ENCODE assay signal across 18 cellular contexts in the genomic region with DNA sequence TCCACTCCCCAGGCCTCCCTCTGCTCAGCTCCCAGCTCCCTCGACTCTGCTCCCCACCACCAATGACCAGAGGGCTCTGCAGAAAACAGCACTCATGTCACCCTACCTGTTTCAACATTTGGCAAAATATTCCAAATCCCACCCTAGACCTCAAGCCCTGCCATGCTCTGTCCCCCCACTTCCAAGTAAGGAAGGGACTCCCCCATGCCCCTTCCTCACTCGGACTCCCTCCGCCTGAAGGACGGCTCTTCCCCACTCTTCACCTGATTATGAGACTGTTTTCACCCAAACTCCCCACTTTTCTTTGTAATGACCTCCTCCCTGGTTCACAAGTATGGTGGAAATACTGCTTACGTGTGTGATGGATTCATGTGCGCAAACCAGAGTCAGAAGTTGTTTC.
DNase-seq lines count a peak whose midpoint lies in the region; ATAC-seq, FAIRE-seq and TF ChIP-seq lines count a peak whose summit lies in the region.
"Had no signal": no experiment of that assay in that cellular context is flagged by ENCODE, and none has a peak within 500 bp of the region (broad histone marks: within the 10 kb centered on the region; RNA-seq: fewer than 3 reads in every experiment).

No MANE protein-coding gene starts in this region.

- H3K4me1 Mint-ChIP-seq in immature natural killer cell, result no peaks in the 10 kb centered on the region
- H3K4me1 Mint-ChIP-seq: CD4-positive, alpha-beta memory T cell had no signal

- H3K4me3 ChIP-seq in bronchial epithelial cell (ENCODE audit: low read depth, low read length), result no peak overlapping the region
- H3K4me3 ChIP-seq: BLaER1, GM12878 had no signal

- DNase-seq in bronchial epithelial cell (ENCODE audit: low read depth), result no peak
- peak; percentile 24 for DNase-seq in islet precursor cell
- DNase-seq in sciatic nerve (ENCODE audit: low spot score), result peak; percentile 17
- DNase-seq in ureter (ENCODE audit: low spot score), result peak; percentile 29
- DNase-seq in NCI-H2081 (lab: John Stamatoyannopoulos, UW), result no peak
- DNase-seq in NCI-H1105 treated with DMSO at 0.1 percent for 48 hours (lab: John Stamatoyannopoulos, UW), result no peak
- no peak for DNase-seq in immature natural killer cell
- DNase-seq: Calu3; CD4-positive, alpha-beta memory T cell; DMS53; DND-41; EL; H9 had no signal

- H3K36me3 Mint-ChIP-seq in immature natural killer cell, result no peaks in the 10 kb centered on the region
- H3K36me3 Mint-ChIP-seq: CD14-positive monocyte; CD4-positive, alpha-beta memory T cell had no signal

- peak; percentile 60 for FAIRE-seq in bronchial epithelial cell (lab: Jason Lieb, UNC)
- FAIRE-seq: GM12878, H1 had no signal

- H3K36me3 ChIP-seq in bronchial epithelial cell (ENCODE audit: control insufficient read depth, insufficient read depth, low read length), result no peaks in the 10 kb centered on the region
- H3K36me3 ChIP-seq: BLaER1 had no signal

- ATAC-seq in sciatic nerve, result no peak
- ATAC-seq in GM19397 (IDR thresholded peaks at IDR 0.05; ENCODE audit: unreplicated experiment), result no peak
- ATAC-seq: GM12878 had no signal

- H3K27me3 ChIP-seq in bronchial epithelial cell (ENCODE audit: control insufficient read depth, insufficient read depth, low read length), result no peaks in the 10 kb centered on the region
- H3K27me3 ChIP-seq: BLaER1 had no signal

- TF ChIP-seq CTCF in bronchial epithelial cell (IDR thresholded peaks at IDR 0.05; ENCODE audit: insufficient read depth, low read length, severe bottlenecking), result no peak

- peaks cover 1 to 4% (median 1%) of the 10 kb centered on the region in 3 donors for H3K27me3 Mint-ChIP-seq in immature natural killer cell (ENCODE audit: low read depth in 3 of 3)
- H3K27me3 Mint-ChIP-seq: CD4-positive, alpha-beta memory T cell had no signal

- intact Hi-C loops in sciatic nerve (cut with DNase I), result no loop called here

- no peak overlapping the region for H3K4me3 Mint-ChIP-seq in immature natural killer cell
- H3K4me3 Mint-ChIP-seq: CD14-positive monocyte; CD4-positive, alpha-beta memory T cell; H9 had no signal

- no peak overlapping the region for H3K27ac Mint-ChIP-seq in immature natural killer cell
- H3K27ac Mint-ChIP-seq: H9 had no signal

- H3K9me3 Mint-ChIP-seq in immature natural killer cell, result no peaks in the 10 kb centered on the region
- H3K9me3 Mint-ChIP-seq: CD14-positive monocyte, H9 had no signal

Comparison
In these comparisons a context has a peak if more than half of its experiments do, and no peak if none do; other contexts are left out.
1. DNase-seq: peak in islet precursor cell (single experiment), sciatic nerve (single experiment) and ureter (single experiment); none in bronchial epithelial cell (single experiment), NCI-H2081 (0 of 2), NCI-H1105 treated with DMSO at 0.1 percent for 48 hours (single experiment) and immature natural killer cell (0 of 3).